ENCODE assay signal across 32 cellular contexts in genomic region chr10:114557854-114558253, GRCh38.
"Had no signal": no experiment of that assay in that cellular context is flagged by ENCODE, and none has a peak within 500 bp of the region (broad histone marks: within the 10 kb centered on the region; RNA-seq: fewer than 3 reads in every experiment).

No MANE protein-coding gene starts in this region.

- H3K4me1 ChIP-seq: breast epithelium had no signal

- H3K27ac ChIP-seq: body of pancreas, brain microvascular endothelial cell, breast epithelium, VCaP had no signal

- H3K4me3 ChIP-seq: adrenal gland, body of pancreas, breast epithelium had no signal

- H3K36me3 ChIP-seq: adrenal gland, brain microvascular endothelial cell had no signal

- H3K9me3 ChIP-seq: adrenal gland, breast epithelium had no signal

- DNase-seq: activated B cell treated with CpG ODN at 0.5 μM for 24 hours; activated CD4-positive, alpha-beta memory T cell treated with anti-CD3 and anti-CD28 coated beads for 36 hours; activated CD4-positive, alpha-beta T cell treated with anti-CD3 and anti-CD28 coated beads for 4 hours; activated CD4-positive, alpha-beta T cell treated with anti-CD3 and anti-CD28 coated beads, Interleukin-2, amount 10 ng/mL, durations not matched to agents 24 days and 14 days; activated CD4-positive, alpha-beta T cell treated with anti-CD3 and anti-CD28 coated beads, Interleukin-2, amount 50 U/mL, for 1 hour; activated CD4-positive, alpha-beta T cell treated with anti-CD3 and anti-CD28 coated beads, Interleukin-2, amount 50 U/mL, for 4 hours; activated CD4-positive, CD25-positive, alpha-beta regulatory T cell treated with anti-CD3 and anti-CD28 coated beads, Interleukin-2, amount 50 U/mL, for 72 hours; activated CD8-positive, alpha-beta memory T cell treated with anti-CD3 and anti-CD28 coated beads, Interleukin-2, amount 50 U/mL, for 4 hours; activated CD8-positive, alpha-beta T cell treated with anti-CD3 and anti-CD28 coated beads for 36 hours; activated effector memory CD4-positive, alpha-beta T cell treated with anti-CD3 and anti-CD28 coated beads, Interleukin-2, amount 50 U/mL, for 16 hours; activated gamma-delta T cell treated with Interleukin-2 at 50 U/mL for 16 hours; activated naive CD4-positive, alpha-beta T cell; activated naive CD4-positive, alpha-beta T cell treated with anti-CD3 and anti-CD28 coated beads for 36 hours; activated naive CD4-positive, alpha-beta T cell treated with anti-CD3 and anti-CD28 coated beads, Interleukin-2, amount 50 U/mL, for 16 hours; activated naive CD8-positive, alpha-beta T cell treated with anti-CD3 and anti-CD28 coated beads for 36 hours; activated T-cell treated with anti-CD3 and anti-CD28 coated beads for 4 hours; activated T-cell treated with anti-CD3 and anti-CD28 coated beads, Interleukin-2, amount 50 U/mL, for 1 hour; activated T-cell treated with anti-CD3 and anti-CD28 coated beads, Interleukin-2, amount 50 U/mL, for 4 hours; activated T-cell treated with anti-CD3 and anti-CD28 coated beads, Interleukin-2, amount 50 U/mL, for 72 hours; adrenal gland; amniotic stem cell; aorta; body of pancreas; brain microvascular endothelial cell; central memory CD4-positive, alpha-beta T cell; T-helper 1 cell; T-helper 2 cell; T-helper 9 cell had no signal

- H3K27me3 ChIP-seq: adrenal gland, body of pancreas, brain microvascular endothelial cell, breast epithelium had no signal

- ATAC-seq: activated CD8-positive, alpha-beta T cell treated with anti-CD3 and anti-CD28 coated beads for 36 hours; activated naive CD4-positive, alpha-beta T cell treated with anti-CD3 and anti-CD28 coated beads, Interleukin-2, amount 50 U/mL, for 72 hours; activated T-cell treated with anti-CD3 and anti-CD28 coated beads, Interleukin-2, amount 50 U/mL, for 4 hours; activated T-cell treated with anti-CD3 and anti-CD28 coated beads, Interleukin-2, amount 50 U/mL, for 72 hours; activated T-helper 17 cell treated with anti-CD3 and anti-CD28 coated beads, Interleukin-2, amount 50 U/mL, for 72 hours; body of pancreas had no signal
